Comparison of ENCODE assay signal across 1 cellular context in the genomic region with DNA sequence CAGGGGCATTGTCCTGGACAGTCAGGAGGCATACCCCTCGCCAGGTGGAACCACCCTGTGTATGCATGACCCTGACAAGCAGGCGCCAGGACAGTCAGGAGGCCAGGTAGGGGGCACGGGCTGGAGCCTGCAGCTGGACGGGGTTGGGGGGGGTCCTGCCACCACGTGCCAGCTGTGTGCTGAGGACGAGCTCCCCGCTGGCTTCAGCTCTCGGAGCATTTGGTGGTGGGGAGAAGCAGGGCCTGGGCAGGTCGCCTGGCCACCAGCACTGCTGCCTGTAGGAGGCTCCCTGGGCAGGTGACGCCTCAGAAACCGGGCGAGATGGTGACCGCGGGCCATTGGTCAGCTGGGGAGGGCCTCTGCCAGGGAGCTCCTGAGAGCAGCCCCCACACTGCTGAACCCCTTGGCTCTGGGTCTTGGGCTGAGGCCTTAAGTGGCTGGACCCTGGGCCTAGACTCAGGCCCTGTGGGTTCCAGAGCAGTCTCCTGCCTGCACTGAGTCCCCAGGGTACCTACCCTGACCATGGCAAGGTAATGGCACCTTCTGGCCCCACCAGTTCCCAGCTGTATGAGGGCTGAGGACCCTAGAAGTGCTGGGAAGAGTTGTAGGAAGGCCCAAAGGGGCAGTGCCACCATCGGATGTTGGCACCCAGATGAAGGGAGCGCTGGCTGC.
A peak's percentile ranks its signal among the peaks of the same experiment; 100 is the strongest.
TF ChIP-seq lines count a peak whose summit lies in the region.

No MANE protein-coding gene starts in this region.

TF ChIP-seq in HepG2, 621 proteins besides CTCF, POLR2A, EP300 and RAD21 (continued from another document and continues in another):
- TF ChIP-seq ISX (CRISPR knock-in tag; conservative IDR thresholded peaks at IDR 0.05) (peak; percentile 71; the same call in 1 of the 2 replicates), ZNF232 (CRISPR knock-in tag; IDR thresholded peaks at IDR 0.05; ENCODE audit: borderline replicate concordance) (peak; percentile 62; the same call in 1 of the 2 replicates), HNRNPK (IDR thresholded peaks at IDR 0.05; ENCODE audit: low read depth, low read length, poor library complexity, severe bottlenecking) (no peak), CHCHD3 (CRISPR knock-in tag; IDR thresholded peaks at IDR 0.05) (peak; percentile 88), KDM2A (CRISPR knock-in tag; IDR thresholded peaks at IDR 0.05; ENCODE audit: borderline replicate concordance, low read depth) (peak; percentile 34; the same call in 1 of the 2 replicates), ZNF136 (CRISPR knock-in tag; IDR thresholded peaks at IDR 0.05; ENCODE audit: low read depth) (0 out of 2 replicates have a peak, but pooled peaks have one; percentile 14), STAT5B (CRISPR knock-in tag; IDR thresholded peaks at IDR 0.05) (0 out of 2 replicates have a peak, but pooled peaks have one; percentile 54), SNAI1 (CRISPR knock-in tag; IDR thresholded peaks at IDR 0.05; ENCODE audit: borderline replicate concordance) (peak; percentile 95; the same call in 1 of the 2 replicates), ZFYVE20 (CRISPR knock-in tag; IDR thresholded peaks at IDR 0.05; ENCODE audit: borderline replicate concordance, low read depth) (peak; percentile 89; the same call in 1 of the 2 replicates), BRCA1 (CRISPR knock-in tag; IDR thresholded peaks at IDR 0.05) (peak; percentile 45; the same call in 1 of the 2 replicates), ZEB1 (IDR thresholded peaks at IDR 0.05; ENCODE audit: insufficient replicate concordance, low read depth) (no peak), RCOR2 (CRISPR knock-in tag; IDR thresholded peaks at IDR 0.05) (no peak), PPARG (CRISPR knock-in tag; conservative IDR thresholded peaks at IDR 0.05) (0 out of 2 replicates have a peak, but pooled peaks have one; percentile 15), GZF1 (CRISPR knock-in tag; IDR thresholded peaks at IDR 0.05) (peak; percentile 21), HOXA3 (CRISPR knock-in tag; IDR thresholded peaks at IDR 0.05) (peak; percentile 24; the same call in 1 of the 2 replicates), SALL2 (CRISPR knock-in tag; IDR thresholded peaks at IDR 0.05) (peak; percentile 26; the same call in 1 of the 2 replicates), ZNF619 (CRISPR knock-in tag; IDR thresholded peaks at IDR 0.05) (0 out of 2 replicates have a peak, but pooled peaks have one; percentile 2), NFE2L1 (CRISPR knock-in tag; IDR thresholded peaks at IDR 0.05; ENCODE audit: borderline replicate concordance) (no peak; the same call in 1 of the 2 replicates), BRD4 (CRISPR knock-in tag; IDR thresholded peaks at IDR 0.05) (peak; percentile 63), ZNF569 (CRISPR knock-in tag; IDR thresholded peaks at IDR 0.05; ENCODE audit: borderline replicate concordance) (no peak), SIN3A (IDR thresholded peaks at IDR 0.05; ENCODE audit: borderline replicate concordance, low read depth, low read length) (peak; percentile 77; the same call in 1 of the 2 replicates), ZNF468 (CRISPR knock-in tag; IDR thresholded peaks at IDR 0.05) (peak; percentile 76; the same call in 1 of the 2 replicates), PHF8 (CRISPR knock-in tag; IDR thresholded peaks at IDR 0.05) (peak; percentile 46), RELA (CRISPR knock-in tag; IDR thresholded peaks at IDR 0.05) (no peak), TEAD3 (CRISPR knock-in tag; optimal IDR thresholded peaks at IDR 0.05; ENCODE audit: borderline replicate concordance) (peak; percentile 37)
- TF ChIP-seq, protein P1, sequence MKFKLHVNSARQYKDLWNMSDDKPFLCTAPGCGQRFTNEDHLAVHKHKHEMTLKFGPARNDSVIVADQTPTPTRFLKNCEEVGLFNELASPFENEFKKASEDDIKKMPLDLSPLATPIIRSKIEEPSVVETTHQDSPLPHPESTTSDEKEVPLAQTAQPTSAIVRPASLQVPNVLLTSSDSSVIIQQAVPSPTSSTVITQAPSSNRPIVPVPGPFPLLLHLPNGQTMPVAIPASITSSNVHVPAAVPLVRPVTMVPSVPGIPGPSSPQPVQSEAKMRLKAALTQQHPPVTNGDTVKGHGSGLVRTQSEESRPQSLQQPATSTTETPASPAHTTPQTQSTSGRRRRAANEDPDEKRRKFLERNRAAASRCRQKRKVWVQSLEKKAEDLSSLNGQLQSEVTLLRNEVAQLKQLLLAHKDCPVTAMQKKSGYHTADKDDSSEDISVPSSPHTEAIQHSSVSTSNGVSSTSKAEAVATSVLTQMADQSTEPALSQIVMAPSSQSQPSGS (CRISPR knock-in tag; IDR thresholded peaks at IDR 0.05): 0 out of 2 replicates have a peak, but pooled peaks have one; percentile 15
- TF ChIP-seq, protein P2, sequence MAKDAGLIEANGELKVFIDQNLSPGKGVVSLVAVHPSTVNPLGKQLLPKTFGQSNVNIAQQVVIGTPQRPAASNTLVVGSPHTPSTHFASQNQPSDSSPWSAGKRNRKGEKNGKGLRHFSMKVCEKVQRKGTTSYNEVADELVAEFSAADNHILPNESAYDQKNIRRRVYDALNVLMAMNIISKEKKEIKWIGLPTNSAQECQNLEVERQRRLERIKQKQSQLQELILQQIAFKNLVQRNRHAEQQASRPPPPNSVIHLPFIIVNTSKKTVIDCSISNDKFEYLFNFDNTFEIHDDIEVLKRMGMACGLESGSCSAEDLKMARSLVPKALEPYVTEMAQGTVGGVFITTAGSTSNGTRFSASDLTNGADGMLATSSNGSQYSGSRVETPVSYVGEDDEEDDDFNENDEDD (CRISPR knock-in tag; IDR thresholded peaks at IDR 0.05; ENCODE audit: borderline replicate concordance): peak; percentile 53; the same call in 1 of the 2 replicates
- TF ChIP-seq, protein P3, sequence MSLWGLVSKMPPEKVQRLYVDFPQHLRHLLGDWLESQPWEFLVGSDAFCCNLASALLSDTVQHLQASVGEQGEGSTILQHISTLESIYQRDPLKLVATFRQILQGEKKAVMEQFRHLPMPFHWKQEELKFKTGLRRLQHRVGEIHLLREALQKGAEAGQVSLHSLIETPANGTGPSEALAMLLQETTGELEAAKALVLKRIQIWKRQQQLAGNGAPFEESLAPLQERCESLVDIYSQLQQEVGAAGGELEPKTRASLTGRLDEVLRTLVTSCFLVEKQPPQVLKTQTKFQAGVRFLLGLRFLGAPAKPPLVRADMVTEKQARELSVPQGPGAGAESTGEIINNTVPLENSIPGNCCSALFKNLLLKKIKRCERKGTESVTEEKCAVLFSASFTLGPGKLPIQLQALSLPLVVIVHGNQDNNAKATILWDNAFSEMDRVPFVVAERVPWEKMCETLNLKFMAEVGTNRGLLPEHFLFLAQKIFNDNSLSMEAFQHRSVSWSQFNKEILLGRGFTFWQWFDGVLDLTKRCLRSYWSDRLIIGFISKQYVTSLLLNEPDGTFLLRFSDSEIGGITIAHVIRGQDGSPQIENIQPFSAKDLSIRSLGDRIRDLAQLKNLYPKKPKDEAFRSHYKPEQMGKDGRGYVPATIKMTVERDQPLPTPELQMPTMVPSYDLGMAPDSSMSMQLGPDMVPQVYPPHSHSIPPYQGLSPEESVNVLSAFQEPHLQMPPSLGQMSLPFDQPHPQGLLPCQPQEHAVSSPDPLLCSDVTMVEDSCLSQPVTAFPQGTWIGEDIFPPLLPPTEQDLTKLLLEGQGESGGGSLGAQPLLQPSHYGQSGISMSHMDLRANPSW (CRISPR knock-in tag; IDR thresholded peaks at IDR 0.05; ENCODE audit: borderline replicate concordance): no peak; the same call in 1 of the 2 replicates
- TF ChIP-seq, protein P4, sequence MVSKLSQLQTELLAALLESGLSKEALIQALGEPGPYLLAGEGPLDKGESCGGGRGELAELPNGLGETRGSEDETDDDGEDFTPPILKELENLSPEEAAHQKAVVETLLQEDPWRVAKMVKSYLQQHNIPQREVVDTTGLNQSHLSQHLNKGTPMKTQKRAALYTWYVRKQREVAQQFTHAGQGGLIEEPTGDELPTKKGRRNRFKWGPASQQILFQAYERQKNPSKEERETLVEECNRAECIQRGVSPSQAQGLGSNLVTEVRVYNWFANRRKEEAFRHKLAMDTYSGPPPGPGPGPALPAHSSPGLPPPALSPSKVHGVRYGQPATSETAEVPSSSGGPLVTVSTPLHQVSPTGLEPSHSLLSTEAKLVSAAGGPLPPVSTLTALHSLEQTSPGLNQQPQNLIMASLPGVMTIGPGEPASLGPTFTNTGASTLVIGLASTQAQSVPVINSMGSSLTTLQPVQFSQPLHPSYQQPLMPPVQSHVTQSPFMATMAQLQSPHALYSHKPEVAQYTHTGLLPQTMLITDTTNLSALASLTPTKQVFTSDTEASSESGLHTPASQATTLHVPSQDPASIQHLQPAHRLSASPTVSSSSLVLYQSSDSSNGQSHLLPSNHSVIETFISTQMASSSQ (IDR thresholded peaks at IDR 0.05; ENCODE audit: low read depth): no peak
- TF ChIP-seq, protein P4 (CRISPR knock-in tag; IDR thresholded peaks at IDR 0.05; ENCODE audit: borderline replicate concordance): no peak
- TF ChIP-seq, protein P5, sequence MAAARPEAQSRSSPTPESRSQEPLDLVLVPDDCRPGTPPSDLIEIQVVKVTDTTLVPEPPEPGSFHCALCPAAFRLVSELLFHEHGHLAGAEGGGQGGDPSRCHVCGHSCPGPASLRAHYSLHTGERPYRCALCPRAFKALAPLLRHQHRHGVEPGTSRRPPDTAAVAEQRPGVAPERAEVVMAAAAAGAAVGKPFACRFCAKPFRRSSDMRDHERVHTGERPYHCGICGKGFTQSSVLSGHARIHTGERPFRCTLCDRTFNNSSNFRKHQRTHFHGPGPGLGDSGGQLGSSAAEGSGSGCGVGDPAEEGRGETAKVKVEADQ (CRISPR knock-in tag; IDR thresholded peaks at IDR 0.05; ENCODE audit: borderline replicate concordance): no peak; the same call in 1 of the 2 replicates
- TF ChIP-seq, protein P6, sequence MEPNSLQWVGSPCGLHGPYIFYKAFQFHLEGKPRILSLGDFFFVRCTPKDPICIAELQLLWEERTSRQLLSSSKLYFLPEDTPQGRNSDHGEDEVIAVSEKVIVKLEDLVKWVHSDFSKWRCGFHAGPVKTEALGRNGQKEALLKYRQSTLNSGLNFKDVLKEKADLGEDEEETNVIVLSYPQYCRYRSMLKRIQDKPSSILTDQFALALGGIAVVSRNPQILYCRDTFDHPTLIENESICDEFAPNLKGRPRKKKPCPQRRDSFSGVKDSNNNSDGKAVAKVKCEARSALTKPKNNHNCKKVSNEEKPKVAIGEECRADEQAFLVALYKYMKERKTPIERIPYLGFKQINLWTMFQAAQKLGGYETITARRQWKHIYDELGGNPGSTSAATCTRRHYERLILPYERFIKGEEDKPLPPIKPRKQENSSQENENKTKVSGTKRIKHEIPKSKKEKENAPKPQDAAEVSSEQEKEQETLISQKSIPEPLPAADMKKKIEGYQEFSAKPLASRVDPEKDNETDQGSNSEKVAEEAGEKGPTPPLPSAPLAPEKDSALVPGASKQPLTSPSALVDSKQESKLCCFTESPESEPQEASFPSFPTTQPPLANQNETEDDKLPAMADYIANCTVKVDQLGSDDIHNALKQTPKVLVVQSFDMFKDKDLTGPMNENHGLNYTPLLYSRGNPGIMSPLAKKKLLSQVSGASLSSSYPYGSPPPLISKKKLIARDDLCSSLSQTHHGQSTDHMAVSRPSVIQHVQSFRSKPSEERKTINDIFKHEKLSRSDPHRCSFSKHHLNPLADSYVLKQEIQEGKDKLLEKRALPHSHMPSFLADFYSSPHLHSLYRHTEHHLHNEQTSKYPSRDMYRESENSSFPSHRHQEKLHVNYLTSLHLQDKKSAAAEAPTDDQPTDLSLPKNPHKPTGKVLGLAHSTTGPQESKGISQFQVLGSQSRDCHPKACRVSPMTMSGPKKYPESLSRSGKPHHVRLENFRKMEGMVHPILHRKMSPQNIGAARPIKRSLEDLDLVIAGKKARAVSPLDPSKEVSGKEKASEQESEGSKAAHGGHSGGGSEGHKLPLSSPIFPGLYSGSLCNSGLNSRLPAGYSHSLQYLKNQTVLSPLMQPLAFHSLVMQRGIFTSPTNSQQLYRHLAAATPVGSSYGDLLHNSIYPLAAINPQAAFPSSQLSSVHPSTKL (CRISPR knock-in tag; IDR thresholded peaks at IDR 0.05): 0 out of 2 replicates have a peak, but pooled peaks have one; percentile 38
- TF ChIP-seq, protein P7, sequence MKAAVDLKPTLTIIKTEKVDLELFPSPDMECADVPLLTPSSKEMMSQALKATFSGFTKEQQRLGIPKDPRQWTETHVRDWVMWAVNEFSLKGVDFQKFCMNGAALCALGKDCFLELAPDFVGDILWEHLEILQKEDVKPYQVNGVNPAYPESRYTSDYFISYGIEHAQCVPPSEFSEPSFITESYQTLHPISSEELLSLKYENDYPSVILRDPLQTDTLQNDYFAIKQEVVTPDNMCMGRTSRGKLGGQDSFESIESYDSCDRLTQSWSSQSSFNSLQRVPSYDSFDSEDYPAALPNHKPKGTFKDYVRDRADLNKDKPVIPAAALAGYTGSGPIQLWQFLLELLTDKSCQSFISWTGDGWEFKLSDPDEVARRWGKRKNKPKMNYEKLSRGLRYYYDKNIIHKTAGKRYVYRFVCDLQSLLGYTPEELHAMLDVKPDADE (CRISPR knock-in tag; IDR thresholded peaks at IDR 0.05): peak; percentile 92
- TF ChIP-seq, protein P8, sequence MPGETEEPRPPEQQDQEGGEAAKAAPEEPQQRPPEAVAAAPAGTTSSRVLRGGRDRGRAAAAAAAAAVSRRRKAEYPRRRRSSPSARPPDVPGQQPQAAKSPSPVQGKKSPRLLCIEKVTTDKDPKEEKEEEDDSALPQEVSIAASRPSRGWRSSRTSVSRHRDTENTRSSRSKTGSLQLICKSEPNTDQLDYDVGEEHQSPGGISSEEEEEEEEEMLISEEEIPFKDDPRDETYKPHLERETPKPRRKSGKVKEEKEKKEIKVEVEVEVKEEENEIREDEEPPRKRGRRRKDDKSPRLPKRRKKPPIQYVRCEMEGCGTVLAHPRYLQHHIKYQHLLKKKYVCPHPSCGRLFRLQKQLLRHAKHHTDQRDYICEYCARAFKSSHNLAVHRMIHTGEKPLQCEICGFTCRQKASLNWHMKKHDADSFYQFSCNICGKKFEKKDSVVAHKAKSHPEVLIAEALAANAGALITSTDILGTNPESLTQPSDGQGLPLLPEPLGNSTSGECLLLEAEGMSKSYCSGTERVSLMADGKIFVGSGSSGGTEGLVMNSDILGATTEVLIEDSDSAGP (CRISPR knock-in tag; IDR thresholded peaks at IDR 0.05; ENCODE audit: borderline replicate concordance): peak; percentile 30; the same call in 1 of the 2 replicates
- TF ChIP-seq, protein P9, sequence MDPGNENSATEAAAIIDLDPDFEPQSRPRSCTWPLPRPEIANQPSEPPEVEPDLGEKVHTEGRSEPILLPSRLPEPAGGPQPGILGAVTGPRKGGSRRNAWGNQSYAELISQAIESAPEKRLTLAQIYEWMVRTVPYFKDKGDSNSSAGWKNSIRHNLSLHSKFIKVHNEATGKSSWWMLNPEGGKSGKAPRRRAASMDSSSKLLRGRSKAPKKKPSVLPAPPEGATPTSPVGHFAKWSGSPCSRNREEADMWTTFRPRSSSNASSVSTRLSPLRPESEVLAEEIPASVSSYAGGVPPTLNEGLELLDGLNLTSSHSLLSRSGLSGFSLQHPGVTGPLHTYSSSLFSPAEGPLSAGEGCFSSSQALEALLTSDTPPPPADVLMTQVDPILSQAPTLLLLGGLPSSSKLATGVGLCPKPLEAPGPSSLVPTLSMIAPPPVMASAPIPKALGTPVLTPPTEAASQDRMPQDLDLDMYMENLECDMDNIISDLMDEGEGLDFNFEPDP (CRISPR knock-in tag; conservative IDR thresholded peaks at IDR 0.05): peak; percentile 91; the same call in 1 of the 2 replicates
